25 cellular contexts compared by ENCODE assay signal in genomic region chr4:142164767-142165500, GRCh38.
DNase-seq lines count a peak whose midpoint lies in the region; ATAC-seq, FAIRE-seq and TF ChIP-seq lines count a peak whose summit lies in the region.
"Had no signal": no experiment of that assay in that cellular context is flagged by ENCODE, and none has a peak within 500 bp of the region (broad histone marks: within the 10 kb centered on the region; RNA-seq: fewer than 3 reads in every experiment).

No MANE protein-coding gene starts in this region.

- no peak overlapping the region for H2AK5ac ChIP-seq in IMR-90 (ENCODE audit: low read depth, low read length)

- no peak overlapping the region for H3K14ac ChIP-seq in IMR-90 (replicated peaks; ENCODE audit: low read depth, low read length)

- H3K4me1 ChIP-seq in A549 = 0 out of 3 replicates have a peak, but pooled peaks cover 3% of the 10 kb centered on the region
- H3K4me1 ChIP-seq in IMR-90 (ENCODE audit: control insufficient read depth, insufficient read depth, low read length) = peaks cover 2% of the 10 kb centered on the region; the same call in 1 of the 2 replicates
- H3K4me1 ChIP-seq in endodermal cell (ENCODE audit: control insufficient read depth, insufficient read depth, low read length) = no peaks in the 10 kb centered on the region

- no peak overlapping the region for H2BK5ac ChIP-seq in IMR-90 (ENCODE audit: low read depth, low read length, poor library complexity, severe bottlenecking)

- TF ChIP-seq POLR2A in A549 (IDR thresholded peaks at IDR 0.05; ENCODE audit: low read length) (no peak), IMR-90 (IDR thresholded peaks at IDR 0.05; ENCODE audit: low read depth, low read length) (no peak)

- H3K4me3 ChIP-seq in A549 = no peak overlapping the region
- H3K4me3 ChIP-seq in IMR-90 (ENCODE audit: insufficient read depth, low read depth, low read length) = no peak overlapping the region
- H3K4me3 ChIP-seq in fibroblast of mammary gland (ENCODE audit: control insufficient read depth, low read depth, low read length) = no peak overlapping the region
- H3K4me3 ChIP-seq in endodermal cell (ENCODE audit: low read length) = no peak overlapping the region
- H3K4me3 ChIP-seq: PC-9, SJSA1 had no signal

- H3K9ac ChIP-seq in IMR-90 (ENCODE audit: low read depth, low read length) (no peak overlapping the region), endodermal cell (ENCODE audit: extremely low read depth, low read length, poor library complexity, severe bottlenecking) (no peak overlapping the region)

- WGBS in A549 (ENCODE audit: missing lambda C conversion rate) = 80% methylated on average over 4 of the region's 4 CpGs
- 96 to 100% methylated on average over 2 to 3 of the region's 4 CpGs for whole genome bisulfite sequencing in IMR-90 (ENCODE audit: extremely low coverage in 2 of 2, insufficient read length in 1 of 2), 2 experiments
- WGBS in endodermal cell (ENCODE audit: insufficient coverage in 1 of 2, insufficient read length in 1 of 2), 2 experiments = 67 to 87% methylated on average over 1 to 4 of the region's 4 CpGs

- H4K8ac ChIP-seq in IMR-90 (ENCODE audit: low read depth in 2 of 2, low read length in 2 of 2) = no peak overlapping the region

- H3K9me3 ChIP-seq in A549 (no peaks in the 10 kb centered on the region), IMR-90 (ENCODE audit: control insufficient read depth, insufficient read depth, low read length) (no peaks in the 10 kb centered on the region), endodermal cell (ENCODE audit: control insufficient read depth, low read length) (no peaks in the 10 kb centered on the region)
- H3K9me3 ChIP-seq: SJSA1 had no signal

- H3K4me3 Mint-ChIP-seq in activated T-cell treated with anti-CD3 and anti-CD28 coated beads, Interleukin-2, amount 50 U/mL, for 4 hours = no peak overlapping the region
- no peak overlapping the region for H3K4me3 Mint-ChIP-seq in endodermal cell
- H3K4me3 Mint-ChIP-seq: B cell; CD8-positive, alpha-beta memory T cell; IgD-negative memory B cell had no signal

- H3K9me1 ChIP-seq in IMR-90 (ENCODE audit: insufficient read depth, low read length) = no peaks in the 10 kb centered on the region

- H3K27me3 ChIP-seq in IMR-90 (ENCODE audit: control insufficient read depth, insufficient read depth, low read length) (no peaks in the 10 kb centered on the region), endodermal cell (ENCODE audit: control insufficient read depth, insufficient read depth, low read length, poor library complexity, severe bottlenecking) (no peaks in the 10 kb centered on the region)
- H3K27me3 ChIP-seq: SJSA1 had no signal

- no peak for TF ChIP-seq EP300 in A549 (IDR thresholded peaks at IDR 0.05)

- POLR2A ChIA-PET in A549 (lab: Yijun Ruan, JAX) = no interaction called here
- POLR2A ChIA-PET in IMR-90 (lab: Charles Lee; ENCODE audit: unreplicated experiment) = no interaction called here
- POLR2A ChIA-PET in RWPE1 (lab: Yijun Ruan, JAX; ENCODE audit: low non-redundant PET) = no interaction called here

- dilution Hi-C loops in IMR-90 (cut with HindIII; ENCODE audit: low sequenced_read_pairs, unreplicated experiment) = no loop called here

- H3K36me3 Mint-ChIP-seq in activated T-cell treated with anti-CD3 and anti-CD28 coated beads, Interleukin-2, amount 50 U/mL, for 4 hours (ENCODE audit: insufficient read depth) = peaks cover 58% of the 10 kb centered on the region
- no peaks in the 10 kb centered on the region for H3K36me3 Mint-ChIP-seq in endodermal cell (ENCODE audit: low read depth)
- H3K36me3 Mint-ChIP-seq: IgD-negative memory B cell had no signal

- H3K36me3 ChIP-seq in IMR-90 (ENCODE audit: control insufficient read depth, insufficient read depth, low read length) (0 out of 2 replicates have a peak, but pooled peaks cover 1% of the 10 kb centered on the region), endodermal cell (ENCODE audit: control insufficient read depth, insufficient read depth, low read length) (no peaks in the 10 kb centered on the region)
- H3K36me3 ChIP-seq: SJSA1 had no signal

- ATAC-seq in activated T-cell treated with anti-CD3 and anti-CD28 coated beads, Interleukin-2, amount 50 U/mL, for 4 hours = peak; percentile 25 to 27
- ATAC-seq in A549 (no peak), IMR-90 (ENCODE audit: low read depth) (no peak)
- ATAC-seq: HCT116 had no signal

- no peak overlapping the region for H4K91ac ChIP-seq in IMR-90 (ENCODE audit: insufficient read depth, low read depth, low read length)

- H4K5ac ChIP-seq in IMR-90 (ENCODE audit: low read depth, low read length) = no peak overlapping the region

- H2BK20ac ChIP-seq in IMR-90 (ENCODE audit: low read depth, low read length) = no peak overlapping the region

- no peak overlapping the region for H3K27ac ChIP-seq in A549
- no peak overlapping the region for H3K27ac ChIP-seq in IMR-90 (ENCODE audit: insufficient read depth, low read length)
- no peak overlapping the region for H3K27ac ChIP-seq in endodermal cell (ENCODE audit: low read depth, low read length)
- H3K27ac ChIP-seq in RWPE1 = no peak overlapping the region
- H3K27ac ChIP-seq: C4-2B, PC-9, SJSA1 had no signal

- no peak overlapping the region for H3K56ac ChIP-seq in IMR-90 (ENCODE audit: extremely low read depth, insufficient read depth, low read length)

- peaks cover 31% of the 10 kb centered on the region for H3K4me1 Mint-ChIP-seq in activated T-cell treated with anti-CD3 and anti-CD28 coated beads, Interleukin-2, amount 50 U/mL, for 4 hours (ENCODE audit: low read depth)
- H3K4me1 Mint-ChIP-seq in endodermal cell = no peaks in the 10 kb centered on the region
- H3K4me1 Mint-ChIP-seq: B cell, IgD-negative memory B cell had no signal

- no peak overlapping the region for H2AK9ac ChIP-seq in IMR-90 (replicated peaks; ENCODE audit: low read depth, low read length, poor library complexity)

- no peak overlapping the region for H3K4ac ChIP-seq in IMR-90 (ENCODE audit: low read depth, low read length)

- in situ Hi-C loops in IMR-90 (cut with MboI; ENCODE audit: low sequenced_read_pairs) = no loop called here

- TF ChIP-seq RAD21 in A549 (conservative IDR thresholded peaks at IDR 0.05 in 1 of 2, IDR thresholded peaks at IDR 0.05 in 1 of 2) (no peak), IMR-90 (IDR thresholded peaks at IDR 0.05; ENCODE audit: low read length) (no peak)

- FAIRE-seq in A549 (lab: Jason Lieb, UNC) = no peak
- FAIRE-seq: GM19239 had no signal

- no TSS peak for BruUV-seq in IMR-90 (replicated peaks; lab: Mats Ljungman, UMichigan)

- H3K9me3 Mint-ChIP-seq in activated T-cell treated with anti-CD3 and anti-CD28 coated beads, Interleukin-2, amount 50 U/mL, for 4 hours = peaks cover 4% of the 10 kb centered on the region
- H3K9me3 Mint-ChIP-seq in endodermal cell = no peaks in the 10 kb centered on the region
- H3K9me3 Mint-ChIP-seq: CD8-positive, alpha-beta memory T cell had no signal

- no peak overlapping the region for H2BK15ac ChIP-seq in IMR-90 (ENCODE audit: low read depth, low read length)

- TF ChIP-seq CTCF in A549 (IDR thresholded peaks at IDR 0.05) = no peak
- no peak for TF ChIP-seq CTCF in IMR-90 (conservative IDR thresholded peaks at IDR 0.05; ENCODE audit: low read depth, low read length)
- TF ChIP-seq CTCF in fibroblast of mammary gland (conservative IDR thresholded peaks at IDR 0.05; ENCODE audit: control insufficient read depth, insufficient read depth, low read depth, low read length) = no peak
- TF ChIP-seq CTCF in endodermal cell (conservative IDR thresholded peaks at IDR 0.05) = no peak
- TF ChIP-seq CTCF in RWPE1 (conservative IDR thresholded peaks at IDR 0.05; ENCODE audit: low read depth) = no peak

- H4K20me1 ChIP-seq in IMR-90 (ENCODE audit: insufficient read depth, low read length) = no peaks in the 10 kb centered on the region

- no peak for DNase-seq in activated T-cell treated with anti-CD3 and anti-CD28 coated beads, Interleukin-2, amount 50 U/mL, for 4 hours
- no peak for DNase-seq in activated T-cell treated with anti-CD3 and anti-CD28 coated beads, Interleukin-2, amount 50 U/mL, for 1 hour
- DNase-seq in A549 (ENCODE audit: low read depth in 1 of 2, low spot score in 1 of 2) (no peak), IMR-90 (no peak), fibroblast of mammary gland (ENCODE audit: low read depth) (peak; percentile 22), endodermal cell (no peak), RWPE1 (ENCODE audit: low spot score) (no peak)
- DNase-seq: Calu3; CD8-positive, alpha-beta memory T cell; DMS79 treated with DMSO at 0.1 percent for 48 hours; GF-D8; NCI-H1048; NCI-H1417; NCI-H1694; NCI-H2081; NCI-H2227 treated with DMSO at 0.1 percent for 48 hours; NCI-H526 treated with DMSO at 0.1 percent for 48 hours; PC-9; Right ventricle myocardium superior had no signal

- intact Hi-C loops in IMR-90 (cut with micrococcal nuclease) = no loop called here

- no peak overlapping the region for H2BK120ac ChIP-seq in IMR-90 (ENCODE audit: low read depth, low read length)

- no peak overlapping the region for H3K27ac Mint-ChIP-seq in endodermal cell
- H3K27ac Mint-ChIP-seq: B cell, IgD-negative memory B cell had no signal

- H3K23ac ChIP-seq in IMR-90 (ENCODE audit: low read depth, low read length) = no peak overlapping the region

- H3K18ac ChIP-seq in IMR-90 (ENCODE audit: low read depth, low read length) = no peak overlapping the region

- H3K79me1 ChIP-seq in IMR-90 (ENCODE audit: low read depth in 1 of 2, low read length in 2 of 2) = no peaks in the 10 kb centered on the region; a peak in 1 of 4 replicates

- H2AFZ ChIP-seq in IMR-90 (replicated peaks; ENCODE audit: low read length, poor library complexity) = no peak overlapping the region
- H2AFZ ChIP-seq: PC-9 had no signal

- H3K27me3 Mint-ChIP-seq in activated T-cell treated with anti-CD3 and anti-CD28 coated beads, Interleukin-2, amount 50 U/mL, for 4 hours (ENCODE audit: low read depth) = no peaks in the 10 kb centered on the region
- H3K27me3 Mint-ChIP-seq in endodermal cell (ENCODE audit: insufficient read depth) = no peaks in the 10 kb centered on the region
- H3K27me3 Mint-ChIP-seq: B cell; CD8-positive, alpha-beta memory T cell; IgD-negative memory B cell had no signal

- CTCF ChIA-PET in A549 (lab: Yijun Ruan, JAX) = no interaction called here
- CTCF ChIA-PET in IMR-90 (lab: Yijun Ruan, JAX) = no interaction called here
- CTCF ChIA-PET in RWPE1 (lab: Yijun Ruan, JAX) = no interaction called here

- H3K4me2 ChIP-seq in A549 (no peak overlapping the region), IMR-90 (ENCODE audit: low read depth, low read length) (no peak overlapping the region)
- H3K4me2 ChIP-seq: PC-9 had no signal

TF ChIP-seq in A549, 52 proteins besides CTCF, POLR2A, EP300 and RAD21:
- peak; percentile 68 for TF ChIP-seq MAFK (IDR thresholded peaks at IDR 0.05; ENCODE audit: partially characterized antibody)
- no peak for TF ChIP-seq HOXA7 (CRISPR knock-in tag; IDR thresholded peaks at IDR 0.05)
TF ChIP-seq in A549: peak in this region for 1.

TF ChIP-seq in IMR-90, 13 proteins besides CTCF, POLR2A, EP300 and RAD21:
- TF ChIP-seq NFE2L2 (IDR thresholded peaks at IDR 0.05; ENCODE audit: low read depth, low read length) (no peak), CEBPB (IDR thresholded peaks at IDR 0.05; ENCODE audit: low read depth, low read length) (no peak), MAFK (IDR thresholded peaks at IDR 0.05; ENCODE audit: low read depth, low read length) (peak; percentile 71), CHD1 (IDR thresholded peaks at IDR 0.05; ENCODE audit: low read depth, low read length) (no peak), RFX5 (IDR thresholded peaks at IDR 0.05; ENCODE audit: low read depth, low read length) (no peak), RCOR1 (IDR thresholded peaks at IDR 0.05; ENCODE audit: insufficient replicate concordance, low read length) (no peak)
TF ChIP-seq in IMR-90: peak in this region for 1.

Comparison
In these comparisons a context has a peak if more than half of its experiments do, and no peak if none do; other contexts are left out.
1. ATAC-seq: peak in activated T-cell treated with anti-CD3 and anti-CD28 coated beads, Interleukin-2, amount 50 U/mL, for 4 hours (2 of 2); none in A549 (0 of 2) and IMR-90 (single experiment).